ENCODE assay signal across 1 cellular context in the genomic region with DNA sequence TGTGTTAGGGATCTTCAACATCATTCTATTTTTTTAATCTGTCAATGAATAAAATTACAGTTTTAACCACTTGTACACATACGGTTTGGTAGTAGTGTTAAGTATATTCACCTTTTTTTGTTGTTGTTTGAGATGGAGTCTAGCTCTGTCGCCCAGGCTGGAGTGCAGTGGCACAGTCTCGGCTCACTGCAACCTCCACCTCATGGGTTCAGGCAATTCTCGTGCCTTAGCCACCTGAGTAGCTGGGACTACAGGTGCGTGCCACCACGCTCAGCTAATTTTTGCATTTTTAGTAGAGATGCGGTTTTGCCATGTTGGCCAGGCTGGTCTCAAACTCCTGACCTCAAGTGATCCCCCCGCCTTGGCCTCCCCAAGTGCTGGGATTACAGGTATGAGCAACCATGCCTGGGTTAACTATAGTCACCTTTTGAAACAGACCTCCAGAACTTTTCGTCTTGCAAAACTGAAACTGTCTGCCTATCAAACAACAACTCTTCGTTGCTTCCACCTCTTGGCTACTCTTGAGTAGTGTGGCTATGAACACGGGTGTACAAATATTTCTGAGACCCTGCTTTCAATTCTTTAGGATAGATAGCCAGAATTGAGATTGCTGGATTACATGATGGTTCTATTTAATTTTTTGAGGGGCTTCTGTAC.
TF ChIP-seq lines count a peak whose summit lies in the region.

No MANE protein-coding gene starts in this region.

TF ChIP-seq in GM12878, 131 proteins besides CTCF, POLR2A, EP300 and RAD21:
- TF ChIP-seq BHLHE40 (IDR thresholded peaks at IDR 0.05; ENCODE audit: borderline replicate concordance in 1 of 2, low read depth in 2 of 2, low read length in 1 of 2) (peak in 1 of 2 experiments; percentile 41; a peak in 1 of 4 replicates), HDGF (IDR thresholded peaks at IDR 0.05) (peak; percentile 65), ZNF217 (IDR thresholded peaks at IDR 0.05) (0 out of 2 replicates have a peak, but pooled peaks have one; percentile 33), MTA2 (IDR thresholded peaks at IDR 0.05; ENCODE audit: low read depth) (peak; percentile 21; the same call in 1 of the 2 replicates)
TF ChIP-seq in GM12878: peak in this region for 4; not testable (repeated sequence) for 127.
